17 cellular contexts compared by ENCODE assay signal in the genomic region with DNA sequence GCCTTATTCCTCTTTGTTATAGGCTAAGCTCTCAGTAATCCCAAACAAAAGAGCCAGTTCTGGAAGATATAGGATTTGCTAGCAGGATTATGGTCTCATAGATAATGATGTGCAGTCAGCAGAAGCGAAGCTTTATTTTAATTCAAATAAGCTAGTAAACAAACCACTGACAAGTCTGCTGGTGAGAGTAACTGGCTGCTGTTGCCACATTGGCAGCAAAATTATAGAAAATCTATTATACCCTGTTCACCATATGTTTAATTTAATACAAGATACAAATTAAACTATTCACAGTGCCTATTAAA. TPM values are rescaled to one million over a fixed set of nuclear protein-coding genes. Genes with fewer than 3 reads are reported as not detected.
A peak's percentile ranks its signal among the peaks of the same experiment; 100 is the strongest.
DNase-seq lines count a peak whose midpoint lies in the region; TF ChIP-seq lines count a peak whose summit lies in the region.
"Had no signal": no experiment of that assay in that cellular context is flagged by ENCODE, and none has a peak within 500 bp of the region (broad histone marks: within the 10 kb centered on the region; RNA-seq: fewer than 3 reads in every experiment).

No MANE protein-coding gene starts in this region.

- H3K27me3 Mint-ChIP-seq in brain (peaks cover 13% of the 10 kb centered on the region), glutamatergic neuron (ENCODE audit: unreplicated experiment) (peaks cover 2% of the 10 kb centered on the region)

- H3K9me3 Mint-ChIP-seq in brain (peaks cover 0 to 13% (median 7%) of the 10 kb centered on the region in 5 experiments), glutamatergic neuron (ENCODE audit: unreplicated experiment) (peaks cover 4% of the 10 kb centered on the region)

- no peak overlapping the region for H3K4me3 ChIP-seq in WERI-Rb-1 (ENCODE audit: low read depth, low read length)
- H3K4me3 ChIP-seq: A549, GM23248 had no signal

- H3K36me3 Mint-ChIP-seq in brain = peaks cover 10% of the 10 kb centered on the region
- H3K36me3 Mint-ChIP-seq in glutamatergic neuron (ENCODE audit: unreplicated experiment) = no peaks in the 10 kb centered on the region
- H3K36me3 Mint-ChIP-seq: CD4-positive, alpha-beta memory T cell had no signal

- H3K9me3 ChIP-seq in WERI-Rb-1 (ENCODE audit: severe bottlenecking) = no peaks in the 10 kb centered on the region
- H3K9me3 ChIP-seq: A549, BE2C had no signal

- H3K27ac ChIP-seq in substantia nigra (ENCODE audit: low read depth, low read length, poor library complexity, severe bottlenecking) (peak overlapping the region; percentile 75), WERI-Rb-1 (no peak overlapping the region)
- H3K27ac ChIP-seq: A549, C4-2B, GM23248 had no signal

- H3K4me3 Mint-ChIP-seq in brain (peak overlapping the region in 3 of 5 experiments; percentile 11 to 31 (median 24)), glutamatergic neuron (ENCODE audit: unreplicated experiment) (peak overlapping the region; percentile 4)
- H3K4me3 Mint-ChIP-seq: CD4-positive, alpha-beta memory T cell had no signal

- no peaks in the 10 kb centered on the region for H3K36me3 ChIP-seq in WERI-Rb-1
- H3K36me3 ChIP-seq: BE2C had no signal

- TF ChIP-seq CTCF in brain (conservative IDR thresholded peaks at IDR 0.05) (no peak), glutamatergic neuron (IDR thresholded peaks at IDR 0.05; ENCODE audit: partially characterized antibody, unreplicated experiment) (no peak), WERI-Rb-1 (IDR thresholded peaks at IDR 0.05; ENCODE audit: low read depth, low read length) (no peak)

- DNase-seq in NCI-H82 (lab: John Stamatoyannopoulos, UW) = peak; percentile 79
- no peak for DNase-seq in glutamatergic neuron
- DNase-seq in substantia nigra (lab: John Stamatoyannopoulos, UW) = no peak
- DNase-seq in WERI-Rb-1 = no peak
- DNase-seq in NCI-H1105 (lab: John Stamatoyannopoulos, UW) = no peak
- DNase-seq in stimulated activated CD8-positive, alpha-beta memory T cell treated with anti-CD3 and anti-CD28 coated beads, Interleukin-4, amount 100 ng/mL, for 48 hours = no peak
- DNase-seq in MV-4-11 (lab: John Stamatoyannopoulos, UW) = no peak
- DNase-seq: BE2C; CD4-positive, alpha-beta memory T cell; DMS79; GM23248 had no signal

- peaks cover 78% of the 10 kb centered on the region for H3K4me1 Mint-ChIP-seq in brain
- peaks cover 46% of the 10 kb centered on the region for H3K4me1 Mint-ChIP-seq in glutamatergic neuron (ENCODE audit: low read depth, unreplicated experiment)

- peak overlapping the region in 4 of 5 experiments; percentile 0 to 89 (median 64) for H3K27ac Mint-ChIP-seq in brain
- H3K27ac Mint-ChIP-seq in glutamatergic neuron (ENCODE audit: unreplicated experiment) = peak overlapping the region; percentile 81
- H3K27ac Mint-ChIP-seq: CD4-positive, alpha-beta memory T cell had no signal

- no peaks in the 10 kb centered on the region for H3K27me3 ChIP-seq in WERI-Rb-1 (ENCODE audit: insufficient read depth, low read depth, severe bottlenecking)
- H3K27me3 ChIP-seq: BE2C had no signal

RNA-seq across cellular contexts. Expression of a gene that starts 18.9 kb away (rescaled TPM):
- polyA plus RNA-seq in brain (ENCODE audit: insufficient read depth, low read depth, low replicate concordance) = 120 TPM
- 23.5 TPM for total RNA-seq in glutamatergic neuron (ENCODE audit: unreplicated experiment)
- total RNA-seq: CD4-positive, alpha-beta memory T cell; G401; GM23248; HT-29 had no signal
- polyA plus RNA-seq: AG04450; CD4-positive, alpha-beta memory T cell; GM23248 had no signal
